In the genomic region with DNA sequence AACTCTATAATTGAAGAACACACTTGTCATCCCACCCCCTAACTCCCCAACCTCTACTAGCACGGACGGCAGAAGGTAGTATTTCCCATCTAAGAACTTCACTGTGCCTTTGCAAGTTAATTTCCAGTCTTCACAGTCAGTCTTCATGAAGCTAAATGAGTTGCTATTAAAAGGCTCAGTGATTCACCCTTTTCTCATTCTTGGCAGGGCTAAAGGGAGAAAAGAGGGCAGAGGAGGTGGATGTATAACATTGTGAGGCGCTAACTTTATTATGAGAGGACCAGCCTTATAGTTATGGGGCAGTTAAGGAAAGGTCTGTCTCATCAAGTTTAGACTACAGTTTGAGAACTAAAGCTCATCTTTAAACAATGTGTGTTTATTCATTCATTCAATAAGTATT, we compare ENCODE assay signal across 16 cellular contexts.
"Had no signal": no experiment of that assay in that cellular context is flagged by ENCODE, and none has a peak within 500 bp of the region (broad histone marks: within the 10 kb centered on the region; RNA-seq: fewer than 3 reads in every experiment).

No MANE protein-coding gene starts in this region.

- H3K4me1 ChIP-seq: left lung, prostate gland, suprapubic skin, tibial nerve had no signal

- H3K27me3 ChIP-seq: cardiac muscle cell, left lung, suprapubic skin, tibial nerve had no signal

- ATAC-seq: activated naive CD4-positive, alpha-beta T cell treated with anti-CD3 and anti-CD28 coated beads, Interleukin-2, amount 50 U/mL, for 72 hours; left lung; naive thymus-derived CD4-positive, alpha-beta T cell; stimulated activated naive CD8-positive, alpha-beta T cell treated with anti-CD3 and anti-CD28 coated beads, Interleukin-15, amount 100 ng/mL, for 72 hours had no signal

- H3K36me3 ChIP-seq: cardiac muscle cell, left lung, prostate gland, suprapubic skin, tibial nerve had no signal

- FAIRE-seq: endometrium, TTC549 had no signal

- H3K27ac ChIP-seq: cardiac muscle cell, left lung, prostate gland, suprapubic skin, tibial nerve had no signal

- DNase-seq: activated T-cell treated with anti-CD3 and anti-CD28 coated beads, Interleukin-2, amount 50 U/mL, for 1 hour; foreskin melanocyte; kidney glomerular epithelial cell; left lung; naive thymus-derived CD4-positive, alpha-beta T cell; stimulated activated CD4-positive, alpha-beta T cell treated with anti-CD3 and anti-CD28 coated beads, Interleukin-12 subunit alpha, Interleukin-12 subunit beta, amount 100 ng/mL, for 4 hours; stimulated activated naive CD8-positive, alpha-beta T cell treated with anti-CD3 and anti-CD28 coated beads, Interleukin-15, amount 100 ng/mL, for 72 hours; T-helper 1 cell had no signal

- H3K4me3 ChIP-seq: cardiac muscle cell, left lung, lung, prostate gland, suprapubic skin, tibial nerve had no signal

- H3K9me3 ChIP-seq: left lung, prostate gland, suprapubic skin, tibial nerve had no signal
